20 cellular contexts compared by ENCODE assay signal in the genomic region with DNA sequence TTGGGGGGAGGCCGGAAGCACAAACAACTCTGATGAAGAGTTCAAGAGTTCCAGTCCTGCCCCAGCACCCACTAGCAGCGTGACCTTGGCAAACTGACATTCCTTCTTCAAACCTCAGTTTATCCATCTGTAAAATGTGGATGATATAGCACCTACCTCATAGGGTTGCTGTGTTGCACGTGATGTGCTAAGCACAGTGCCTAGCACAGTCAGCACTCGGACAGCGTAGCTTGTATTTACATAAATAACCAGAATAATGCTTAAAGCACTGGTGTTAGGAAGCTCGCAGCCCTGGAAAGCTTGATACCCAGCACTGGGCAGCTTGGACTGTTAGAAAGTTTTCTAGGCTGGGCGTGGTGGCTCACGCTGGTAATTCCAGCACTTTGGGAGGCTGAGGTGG.
"Had no signal": no experiment of that assay in that cellular context is flagged by ENCODE, and none has a peak within 500 bp of the region (broad histone marks: within the 10 kb centered on the region; RNA-seq: fewer than 3 reads in every experiment).

No MANE protein-coding gene starts in this region.

- H3K4me3 ChIP-seq: SJCRH30 had no signal

- ATAC-seq: activated CD4-positive, alpha-beta T cell treated with anti-CD3 and anti-CD28 coated beads for 36 hours; activated CD8-positive, alpha-beta T cell treated with anti-CD3 and anti-CD28 coated beads, Interleukin-2, amount 10 ng/mL, durations not matched to agents 7 days and 5 days; activated naive CD4-positive, alpha-beta T cell treated with anti-CD3 and anti-CD28 coated beads, Interleukin-2, amount 50 U/mL, for 72 hours had no signal

- H3K27me3 ChIP-seq: brain microvascular endothelial cell, SJCRH30 had no signal

- H3K27ac ChIP-seq: brain microvascular endothelial cell, KMS-11, SJCRH30, VCaP had no signal

- H3K4me1 ChIP-seq: SJCRH30 had no signal

- H3K9me3 ChIP-seq: SJCRH30, SK-N-SH had no signal

- H3K36me3 ChIP-seq: brain microvascular endothelial cell had no signal

- DNase-seq: activated CD4-positive, alpha-beta T cell treated with anti-CD3 and anti-CD28 coated beads for 36 hours; activated CD8-positive, alpha-beta memory T cell treated with anti-CD3 and anti-CD28 coated beads, Interleukin-2, amount 50 U/mL, for 48 hours; activated CD8-positive, alpha-beta T cell treated with anti-CD3 and anti-CD28 coated beads, Interleukin-2, amount 10 ng/mL, durations not matched to agents 7 days and 5 days; activated T-cell treated with anti-CD3 and anti-CD28 coated beads, Interleukin-2, amount 50 U/mL, for 1 hour; brain microvascular endothelial cell; NCI-H1092 treated with DMSO at 0.1 percent for 48 hours; NCI-H1417 treated with DMSO at 0.1 percent for 48 hours; NCI-H1694; NCI-H2029; NCI-H2107; NCI-H345; NCI-H510A; NCI-H526 treated with DMSO at 0.1 percent for 48 hours; NCI-H82; SJCRH30; SK-N-SH; T-helper 1 cell had no signal
